23 cellular contexts compared by ENCODE assay signal in genomic region chr3:138124188-138124587, GRCh38. TPM values are rescaled to one million over a fixed set of nuclear protein-coding genes. Genes with fewer than 3 reads are reported as not detected.
"Had no signal": no experiment of that assay in that cellular context is flagged by ENCODE, and none has a peak within 500 bp of the region (broad histone marks: within the 10 kb centered on the region; RNA-seq: fewer than 3 reads in every experiment).

No MANE protein-coding gene starts in this region.

- H3K4me3 Mint-ChIP-seq: activated B cell treated with CpG ODN at 0.5 μM for 24 hours; activated CD4-positive, alpha-beta memory T cell treated with anti-CD3 and anti-CD28 coated beads for 36 hours; activated CD4-positive, alpha-beta T cell treated with anti-CD3 and anti-CD28 coated beads, Interleukin-2, amount 10 ng/mL, durations not matched to agents 24 days and 14 days; activated naive CD8-positive, alpha-beta T cell treated with anti-CD3 and anti-CD28 coated beads, Interleukin-2, amount 10 ng/mL, durations not matched to agents 7 days and 5 days; T-helper 17 cell had no signal

- ATAC-seq: T-helper 17 cell had no signal

- H3K27me3 Mint-ChIP-seq: activated CD4-positive, alpha-beta memory T cell treated with anti-CD3 and anti-CD28 coated beads for 36 hours had no signal

- H3K27ac Mint-ChIP-seq: activated B cell treated with CpG ODN at 0.5 μM for 24 hours; activated CD4-positive, alpha-beta memory T cell treated with anti-CD3 and anti-CD28 coated beads for 36 hours; activated CD4-positive, alpha-beta T cell treated with anti-CD3 and anti-CD28 coated beads, Interleukin-2, amount 10 ng/mL, durations not matched to agents 24 days and 14 days; activated naive CD8-positive, alpha-beta T cell treated with anti-CD3 and anti-CD28 coated beads, Interleukin-2, amount 10 ng/mL, durations not matched to agents 7 days and 5 days; T-helper 17 cell had no signal

- H3K4me1 Mint-ChIP-seq: activated B cell treated with CpG ODN at 0.5 μM for 24 hours; activated CD4-positive, alpha-beta T cell treated with anti-CD3 and anti-CD28 coated beads, Interleukin-2, amount 10 ng/mL, durations not matched to agents 24 days and 14 days; activated naive CD8-positive, alpha-beta T cell treated with anti-CD3 and anti-CD28 coated beads, Interleukin-2, amount 10 ng/mL, durations not matched to agents 7 days and 5 days; T-helper 17 cell had no signal

- H3K4me1 ChIP-seq: Peyer's patch had no signal

- DNase-seq: activated B cell treated with CpG ODN at 0.5 μM for 24 hours; activated CD4-positive, alpha-beta memory T cell treated with anti-CD3 and anti-CD28 coated beads for 36 hours; activated CD4-positive, alpha-beta T cell treated with anti-CD3 and anti-CD28 coated beads for 1 hour; activated CD4-positive, alpha-beta T cell treated with anti-CD3 and anti-CD28 coated beads, Interleukin-2, amount 10 ng/mL, durations not matched to agents 24 days and 14 days; activated naive CD4-positive, alpha-beta T cell treated with anti-CD3 and anti-CD28 coated beads, Interleukin-2, amount 50 U/mL, for 16 hours; activated naive CD8-positive, alpha-beta T cell treated with anti-CD3 and anti-CD28 coated beads, Interleukin-2, amount 10 ng/mL, durations not matched to agents 7 days and 5 days; activated T-cell treated with anti-CD3 and anti-CD28 coated beads for 4 hours; anterior cingulate cortex; cerebellar nuclear complex; KG1; NCI-H1105 treated with DMSO at 0.1 percent for 48 hours; NCI-H1436 treated with DMSO at 0.1 percent for 48 hours; NCI-H187; NCI-H2081; NCI-H446; Peyer's patch; SHP77 treated with DMSO at 0.1 percent for 48 hours; T-helper 17 cell; T-helper 9 cell had no signal

- H3K36me3 Mint-ChIP-seq: activated CD4-positive, alpha-beta memory T cell treated with anti-CD3 and anti-CD28 coated beads for 36 hours; activated naive CD8-positive, alpha-beta T cell treated with anti-CD3 and anti-CD28 coated beads, Interleukin-2, amount 10 ng/mL, durations not matched to agents 7 days and 5 days had no signal

- H3K36me3 ChIP-seq: adrenal gland, Peyer's patch had no signal

- H3K27me3 ChIP-seq: adrenal gland, Peyer's patch had no signal

- H3K9me3 Mint-ChIP-seq: activated CD4-positive, alpha-beta memory T cell treated with anti-CD3 and anti-CD28 coated beads for 36 hours; activated CD4-positive, alpha-beta T cell treated with anti-CD3 and anti-CD28 coated beads, Interleukin-2, amount 10 ng/mL, durations not matched to agents 24 days and 14 days; activated naive CD8-positive, alpha-beta T cell treated with anti-CD3 and anti-CD28 coated beads, Interleukin-2, amount 10 ng/mL, durations not matched to agents 7 days and 5 days had no signal

- H3K9me3 ChIP-seq: adrenal gland, Peyer's patch had no signal

- H3K4me3 ChIP-seq: adrenal gland, Peyer's patch had no signal

RNA-seq across cellular contexts. Expression of gene A4GNT, which starts 8.0 kb away (rescaled TPM):
- total RNA-seq: activated B cell treated with CpG ODN at 0.5 μM for 24 hours; activated CD4-positive, alpha-beta memory T cell treated with anti-CD3 and anti-CD28 coated beads for 36 hours; activated CD4-positive, alpha-beta T cell treated with anti-CD3 and anti-CD28 coated beads, Interleukin-2, amount 10 ng/mL, durations not matched to agents 24 days and 14 days; activated CD8-positive, alpha-beta memory T cell treated with anti-CD3 and anti-CD28 coated beads for 36 hours; activated naive CD8-positive, alpha-beta T cell treated with anti-CD3 and anti-CD28 coated beads, Interleukin-2, amount 10 ng/mL, durations not matched to agents 7 days and 5 days; adrenal gland; cardiac septum; MCF 10A; Peyer's patch; T-helper 17 cell had no signal

RNA-seq across cellular contexts. Expression of gene DZIP1L, which starts 8.8 kb away (rescaled TPM):
- total RNA-seq: activated B cell treated with CpG ODN at 0.5 μM for 24 hours; activated CD4-positive, alpha-beta memory T cell treated with anti-CD3 and anti-CD28 coated beads for 36 hours; activated CD4-positive, alpha-beta T cell treated with anti-CD3 and anti-CD28 coated beads, Interleukin-2, amount 10 ng/mL, durations not matched to agents 24 days and 14 days; T-helper 17 cell had no signal
